In genomic region chr14:71665781-71666180, GRCh38 we compare ENCODE assay signal across 17 cellular contexts.
DNase-seq lines count a peak whose midpoint lies in the region; FAIRE-seq and TF ChIP-seq lines count a peak whose summit lies in the region.
"Had no signal": no experiment of that assay in that cellular context is flagged by ENCODE, and none has a peak within 500 bp of the region (broad histone marks: within the 10 kb centered on the region; RNA-seq: fewer than 3 reads in every experiment).

No MANE protein-coding gene starts in this region.

- CTCF ChIA-PET in MCF 10A (lab: Yijun Ruan, JAX), result no interaction called here

- H3K27me3 Mint-ChIP-seq in MCF 10A (ENCODE audit: insufficient read depth, unreplicated experiment), result no peaks in the 10 kb centered on the region
- H3K27me3 Mint-ChIP-seq: CD4-positive, alpha-beta T cell had no signal

- DNase-seq in OCI-M1 (lab: John Stamatoyannopoulos, UW) (peak; percentile 1), amniotic epithelial cell (ENCODE audit: low read depth) (peak; percentile 43), iris pigment epithelial cell (ENCODE audit: low read depth) (peak; percentile 51), NCI-H1694 (lab: John Stamatoyannopoulos, UW) (no peak), frontal cortex (ENCODE audit: low spot score in 2 of 2) (no peak), NCI-H526 treated with DMSO at 0.1 percent for 48 hours (lab: John Stamatoyannopoulos, UW) (no peak), MCF 10A (ENCODE audit: unreplicated experiment) (no peak)
- DNase-seq: CD4-positive, alpha-beta T cell; COR-L47; DMS79 treated with DMSO at 0.1 percent for 48 hours; MV-4-11; NCI-H1694 treated with DMSO at 0.1 percent for 48 hours; NCI-H2081 treated with DMSO at 0.1 percent for 48 hours; NCI-H2171 treated with DMSO at 0.1 percent for 48 hours; NCI-H524 treated with DMSO at 0.1 percent for 48 hours had no signal

- H3K27ac Mint-ChIP-seq in MCF 10A (ENCODE audit: low read depth, unreplicated experiment), result no peak overlapping the region
- H3K27ac Mint-ChIP-seq: CD4-positive, alpha-beta T cell had no signal

- H3K4me3 Mint-ChIP-seq in MCF 10A (ENCODE audit: unreplicated experiment), result no peak overlapping the region
- H3K4me3 Mint-ChIP-seq: CD4-positive, alpha-beta T cell had no signal

- FAIRE-seq in frontal cortex (lab: Jason Lieb, UNC), result no peak
- FAIRE-seq: GM12891, H1 had no signal

- peaks cover 18% of the 10 kb centered on the region for H3K36me3 Mint-ChIP-seq in MCF 10A (ENCODE audit: insufficient read depth, unreplicated experiment)

- H3K9me3 Mint-ChIP-seq in MCF 10A (ENCODE audit: unreplicated experiment), result no peaks in the 10 kb centered on the region
- H3K9me3 Mint-ChIP-seq: CD4-positive, alpha-beta T cell had no signal

- H3K4me1 Mint-ChIP-seq in MCF 10A (ENCODE audit: insufficient read depth, unreplicated experiment), result peaks cover 11% of the 10 kb centered on the region

- intact Hi-C loops in MCF 10A (cut with micrococcal nuclease), result loop anchor here (5.0 kb wide), 1 partner anchor 343 kb away; the partner anchor contains the start of gene SIPA1L1

- POLR2A ChIA-PET in MCF 10A (lab: Yijun Ruan, JAX), result interaction anchor here (0.9 kb wide), 1 partner anchor 38 kb away, joined by 3 read pairs; no protein-coding TSS in a partner anchor

- no peak for TF ChIP-seq CTCF in MCF 10A (IDR thresholded peaks at IDR 0.05; ENCODE audit: unreplicated experiment)

- no TSS peak for BruUV-seq in MCF 10A (replicated peaks; lab: Mats Ljungman, UMichigan)

Comparison
In these comparisons a context has a peak if more than half of its experiments do, and no peak if none do; other contexts are left out.
1. DNase-seq: peak in OCI-M1 (single experiment), amniotic epithelial cell (single experiment) and iris pigment epithelial cell (single experiment); none in NCI-H1694 (single experiment), frontal cortex (0 of 2), NCI-H526 treated with DMSO at 0.1 percent for 48 hours (single experiment) and MCF 10A (single experiment).